23 cellular contexts compared by ENCODE assay signal in the genomic region with DNA sequence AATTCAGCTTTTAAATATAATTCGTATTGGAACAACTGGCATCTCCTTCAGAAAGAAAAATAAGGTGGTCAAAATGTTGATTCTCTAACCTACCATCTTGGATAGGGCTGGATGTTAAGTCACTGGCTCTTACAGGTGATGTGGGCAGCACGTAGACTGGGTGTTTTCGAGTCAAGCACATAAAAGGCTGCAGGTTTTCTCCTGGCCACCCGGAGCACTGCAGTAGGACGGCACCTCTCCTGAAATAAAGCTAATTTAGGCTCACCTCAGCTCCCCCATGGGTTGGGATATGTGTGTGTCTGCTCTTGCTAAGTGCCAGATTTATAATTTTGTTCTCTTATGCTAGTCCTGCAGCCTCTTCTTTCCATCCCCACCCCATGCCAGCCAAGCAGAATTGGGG.
DNase-seq lines count a peak whose midpoint lies in the region; ATAC-seq, FAIRE-seq and TF ChIP-seq lines count a peak whose summit lies in the region.
"Had no signal": no experiment of that assay in that cellular context is flagged by ENCODE, and none has a peak within 500 bp of the region (broad histone marks: within the 10 kb centered on the region; RNA-seq: fewer than 3 reads in every experiment).

No MANE protein-coding gene starts in this region.

- peaks cover 3% of the 10 kb centered on the region; the same call in 1 of the 2 replicates for H3K36me3 ChIP-seq in Loucy (ENCODE audit: insufficient read depth, low read length)
- H3K36me3 ChIP-seq in H1 (ENCODE audit: control insufficient read depth in 2 of 4, insufficient read depth in 4 of 4, low read length in 3 of 4): no peaks in the 10 kb centered on the region
- H3K36me3 ChIP-seq: heart right ventricle, SJSA1, tibial nerve had no signal

- peaks cover 7% of the 10 kb centered on the region; the same call in 1 of the 2 replicates for H3K79me1 ChIP-seq in H1 (ENCODE audit: low read depth, low read length)

- FAIRE-seq in H1 (lab: Jason Lieb, UNC): peak; percentile 77
- FAIRE-seq: endothelial cell of umbilical vein, GM18507, HTR-8/SVneo had no signal

- H2BK5ac ChIP-seq in H1 (ENCODE audit: low read depth, low read length): no peak overlapping the region

- H3K4me2 ChIP-seq in Loucy (ENCODE audit: low read depth, low read length, poor library complexity, severe bottlenecking) (no peak overlapping the region), H1 (ENCODE audit: insufficient read depth in 1 of 2, low read depth in 2 of 2, low read length in 2 of 2) (no peak overlapping the region)

- H3K9me2 ChIP-seq in Loucy (replicated peaks; ENCODE audit: low read depth, low read length): no peaks in the 10 kb centered on the region

- no peak overlapping the region for H2AK5ac ChIP-seq in H1 (ENCODE audit: low read depth, low read length)

- H3K23ac ChIP-seq in H1 (ENCODE audit: insufficient read length): no peak overlapping the region

- H3K23me2 ChIP-seq in H1 (ENCODE audit: low read depth, low read length): no peaks in the 10 kb centered on the region

- no peak for ATAC-seq in stimulated activated naive CD8-positive, alpha-beta T cell treated with anti-CD3 and anti-CD28 coated beads, Interleukin-15, amount 100 ng/mL, for 72 hours
- ATAC-seq in GM19452 (IDR thresholded peaks at IDR 0.05; ENCODE audit: unreplicated experiment): no peak
- ATAC-seq: heart right ventricle; stimulated activated naive CD8-positive, alpha-beta T cell treated with anti-CD3 and anti-CD28 coated beads, Interleukin-15, Interleukin-2, amounts not matched to agents 100 U/mL and 50 U/mL, for 24 hours had no signal

- H3K4me3 ChIP-seq in Loucy (ENCODE audit: low read length, poor library complexity, severe bottlenecking): no peak overlapping the region
- H3K4me3 ChIP-seq in H1 (ENCODE audit: extremely low read depth in 1 of 4, insufficient read depth in 2 of 4, low read depth in 3 of 4, low read length in 4 of 4): no peak overlapping the region
- H3K4me3 ChIP-seq: heart right ventricle, SJSA1, tibial nerve had no signal

- H3K9me3 ChIP-seq in Loucy (ENCODE audit: insufficient read depth, low read depth, low read length): no peaks in the 10 kb centered on the region
- no peaks in the 10 kb centered on the region for H3K9me3 ChIP-seq in H1 (ENCODE audit: insufficient read depth in 2 of 2, low read depth in 1 of 2, low read length in 1 of 2)
- H3K9me3 ChIP-seq: heart right ventricle, SJSA1, tibial nerve had no signal

- H3K27me3 ChIP-seq in Loucy (ENCODE audit: insufficient read depth, low read length, poor library complexity, severe bottlenecking) (no peaks in the 10 kb centered on the region), H1 (replicated peaks in 1 of 4; ENCODE audit: control insufficient read depth in 3 of 4, extremely low read depth in 1 of 4, insufficient read depth in 3 of 4, low read length in 3 of 4) (no peaks in the 10 kb centered on the region)
- H3K27me3 ChIP-seq: tibial nerve had no signal

- no peak overlapping the region for H3K4me3 Mint-ChIP-seq in nephron progenitor cell
- H3K4me3 Mint-ChIP-seq in glutamatergic neuron (ENCODE audit: unreplicated experiment): no peak overlapping the region
- no peak overlapping the region for H3K4me3 Mint-ChIP-seq in stimulated activated naive CD8-positive, alpha-beta T cell treated with anti-CD3 and anti-CD28 coated beads, Interleukin-15, amount 100 ng/mL, for 72 hours
- H3K4me3 Mint-ChIP-seq: activated naive CD4-positive, alpha-beta T cell treated with anti-CD3 and anti-CD28 coated beads, Interleukin-2, amount 50 U/mL, for 24 hours; T-helper 1 cell treated with Interleukin-12 subunit alpha and Interleukin-12 subunit beta and Interleukin-4 antibody, amounts not matched to agents 30 μg/mL and 1 μg/mL, for 36 hours had no signal

- no peak overlapping the region for H4K91ac ChIP-seq in H1 (replicated peaks; ENCODE audit: insufficient read length, low read length)

- H3K79me2 ChIP-seq in Loucy (ENCODE audit: insufficient read depth, low read length) (peaks cover 90% of the 10 kb centered on the region), H1 (ENCODE audit: control insufficient read depth in 1 of 2, insufficient read depth in 2 of 2, low read length in 2 of 2) (peaks cover 0 to 41% of the 10 kb centered on the region in 2 experiments; a peak in 2 of 4 replicates)

- no peak overlapping the region for H3K56ac ChIP-seq in H1 (replicated peaks; ENCODE audit: insufficient read length, low read depth, low read length)

- H3K27ac Mint-ChIP-seq in nephron progenitor cell: peak overlapping the region; percentile 36
- H3K27ac Mint-ChIP-seq in glutamatergic neuron (ENCODE audit: unreplicated experiment): no peak overlapping the region
- no peak overlapping the region for H3K27ac Mint-ChIP-seq in stimulated activated naive CD8-positive, alpha-beta T cell treated with anti-CD3 and anti-CD28 coated beads, Interleukin-15, amount 100 ng/mL, for 72 hours
- H3K27ac Mint-ChIP-seq: activated naive CD4-positive, alpha-beta T cell treated with anti-CD3 and anti-CD28 coated beads, Interleukin-2, amount 50 U/mL, for 24 hours; T-helper 1 cell treated with Interleukin-12 subunit alpha and Interleukin-12 subunit beta and Interleukin-4 antibody, amounts not matched to agents 30 μg/mL and 1 μg/mL, for 36 hours had no signal

- H3K4ac ChIP-seq in H1 (replicated peaks; ENCODE audit: insufficient read length, low read depth, low read length): no peak overlapping the region

- no peak overlapping the region for H4K8ac ChIP-seq in H1 (ENCODE audit: extremely low read depth, insufficient read depth, low read length)

- H3K9ac ChIP-seq in Loucy (ENCODE audit: low read depth, low read length, poor library complexity, severe bottlenecking) (no peak overlapping the region), H1 (replicated peaks in 1 of 4; ENCODE audit: extremely low read depth in 1 of 4, low read depth in 3 of 4, low read length in 3 of 4) (no peak overlapping the region)

- WGBS in H1 (ENCODE audit: extremely low coverage in 1 of 2, insufficient coverage in 1 of 2, insufficient read length in 1 of 2, insufficient replicate concordance in 2 of 2, low coverage in 1 of 2, low lambda C conversion rate in 2 of 2, missing lambda C conversion rate in 1 of 2), 2 experiments: 49% methylated on average over 5 of the region's 5 CpGs; no CpG with 5 or more reads in 1 of the 2 experiments

- TF ChIP-seq POLR2A in H1 (IDR thresholded peaks at IDR 0.05; ENCODE audit: control extremely low read depth in 1 of 2, low read depth in 2 of 2, low read length in 2 of 2): no peak

- H3K36me3 Mint-ChIP-seq in nephron progenitor cell (ENCODE audit: low read depth): peaks cover 5% of the 10 kb centered on the region
- no peaks in the 10 kb centered on the region for H3K36me3 Mint-ChIP-seq in glutamatergic neuron (ENCODE audit: unreplicated experiment)

- H2AFZ ChIP-seq in Loucy (ENCODE audit: low read length): no peak overlapping the region
- H2AFZ ChIP-seq in H1 (ENCODE audit: low read length): no peak overlapping the region

- H3K4me1 Mint-ChIP-seq in nephron progenitor cell (peaks cover 50% of the 10 kb centered on the region), glutamatergic neuron (ENCODE audit: low read depth, unreplicated experiment) (peaks cover 2% of the 10 kb centered on the region)
- H3K4me1 Mint-ChIP-seq in stimulated activated naive CD8-positive, alpha-beta T cell treated with anti-CD3 and anti-CD28 coated beads, Interleukin-15, amount 100 ng/mL, for 72 hours: peaks cover 32% of the 10 kb centered on the region

- H3F3A ChIP-seq in Loucy (ENCODE audit: low read depth): no peaks in the 10 kb centered on the region

- TF ChIP-seq CTCF in GM12873 (IDR thresholded peaks at IDR 0.05; ENCODE audit: insufficient read depth, low read depth, low read length, missing control alignments): peak; percentile 17
- TF ChIP-seq CTCF in Loucy (conservative IDR thresholded peaks at IDR 0.05; ENCODE audit: low read length): peak; percentile 29
- peak; percentile 48 to 69 (median 59) for TF ChIP-seq CTCF in H1 (IDR thresholded peaks at IDR 0.05; ENCODE audit: control extremely low read depth in 1 of 3, insufficient read depth in 1 of 3, low read depth in 1 of 3, low read length in 3 of 3)
- TF ChIP-seq CTCF in nephron progenitor cell (IDR thresholded peaks at IDR 0.05): no peak
- TF ChIP-seq CTCF in glutamatergic neuron (IDR thresholded peaks at IDR 0.05; ENCODE audit: partially characterized antibody, unreplicated experiment): no peak

- TF ChIP-seq RAD21 in H1 (IDR thresholded peaks at IDR 0.05 in 1 of 2, conservative IDR thresholded peaks at IDR 0.05 in 1 of 2; ENCODE audit: low read depth in 2 of 2, low read length in 2 of 2): peak; percentile 34 to 53

- H3K4me1 ChIP-seq in Loucy (ENCODE audit: insufficient read depth, low read length, poor library complexity, severe bottlenecking) (peaks cover 20% of the 10 kb centered on the region), H1 (replicated peaks in 1 of 4; ENCODE audit: control insufficient read depth in 3 of 4, insufficient read depth in 4 of 4, low read length in 3 of 4) (peaks cover 6 to 32% (median 25%) of the 10 kb centered on the region in 4 experiments)
- H3K4me1 ChIP-seq: SJSA1 had no signal

- H4K5ac ChIP-seq in H1 (ENCODE audit: insufficient read length, low read depth, low read length): no peak overlapping the region

- H2BK15ac ChIP-seq in H1 (ENCODE audit: low read length): no peak overlapping the region

- POLR2A ChIA-PET in H1 (lab: Charles Lee; ENCODE audit: partially characterized antibody): interaction anchor here (1.4 to 2.8 kb wide), 2 partner anchors 13 to 57 kb away, joined by 3 to 10 read pairs; no protein-coding TSS in a partner anchor

- H2BK12ac ChIP-seq in H1 (ENCODE audit: low read depth, low read length): no peak overlapping the region

- H3K9me3 Mint-ChIP-seq in nephron progenitor cell (no peaks in the 10 kb centered on the region), glutamatergic neuron (ENCODE audit: unreplicated experiment) (peaks cover 1% of the 10 kb centered on the region)
- H3K9me3 Mint-ChIP-seq in stimulated activated naive CD8-positive, alpha-beta T cell treated with anti-CD3 and anti-CD28 coated beads, Interleukin-15, amount 100 ng/mL, for 72 hours: no peaks in the 10 kb centered on the region
- H3K9me3 Mint-ChIP-seq: activated naive CD4-positive, alpha-beta T cell treated with anti-CD3 and anti-CD28 coated beads, Interleukin-2, amount 50 U/mL, for 24 hours; T-helper 1 cell treated with Interleukin-12 subunit alpha and Interleukin-12 subunit beta and Interleukin-4 antibody, amounts not matched to agents 30 μg/mL and 1 μg/mL, for 36 hours had no signal

- no peak for TF ChIP-seq EP300 in H1 (IDR thresholded peaks at IDR 0.05; ENCODE audit: borderline replicate concordance in 1 of 2, low read depth in 2 of 2, low read length in 2 of 2)

- H3K27me3 Mint-ChIP-seq in nephron progenitor cell (ENCODE audit: low read depth, poor library complexity): no peaks in the 10 kb centered on the region
- H3K27me3 Mint-ChIP-seq in glutamatergic neuron (ENCODE audit: unreplicated experiment): peaks cover 2% of the 10 kb centered on the region
- H3K27me3 Mint-ChIP-seq in stimulated activated naive CD8-positive, alpha-beta T cell treated with anti-CD3 and anti-CD28 coated beads, Interleukin-15, amount 100 ng/mL, for 72 hours: no peaks in the 10 kb centered on the region
- H3K27me3 Mint-ChIP-seq: activated naive CD4-positive, alpha-beta T cell treated with anti-CD3 and anti-CD28 coated beads, Interleukin-2, amount 50 U/mL, for 24 hours had no signal

- H3K14ac ChIP-seq in H1 (ENCODE audit: insufficient read length): no peak overlapping the region

- H2BK120ac ChIP-seq in H1 (replicated peaks; ENCODE audit: low read depth, low read length): no peak overlapping the region

- no peaks in the 10 kb centered on the region for H4K20me1 ChIP-seq in Loucy (ENCODE audit: insufficient read depth, low read length, poor library complexity, severe bottlenecking)
- no peaks in the 10 kb centered on the region for H4K20me1 ChIP-seq in H1 (replicated peaks in 1 of 2; ENCODE audit: control insufficient read depth in 1 of 2, insufficient read depth in 2 of 2, low read length in 2 of 2)

- DNase-seq in H1 (ENCODE audit: low read depth in 1 of 2, low spot score in 2 of 2) (no peak), nephron progenitor cell (no peak), glutamatergic neuron (no peak)
- no peak for DNase-seq in stimulated activated naive CD8-positive, alpha-beta T cell treated with anti-CD3 and anti-CD28 coated beads, Interleukin-15, amount 100 ng/mL, for 72 hours
- DNase-seq: activated CD4-positive, alpha-beta T cell treated with anti-CD3 and anti-CD28 coated beads for 48 hours; aorta; caudate nucleus; heart right ventricle; MV-4-11; NCI-H187; NCI-H2227 treated with DMSO at 0.1 percent for 48 hours; stimulated activated CD4-positive, alpha-beta T cell treated with anti-CD3 and anti-CD28 coated beads, Interleukin-4, amount 100 ng/mL, for 24 hours; stimulated activated naive CD8-positive, alpha-beta T cell treated with anti-CD3 and anti-CD28 coated beads, Interleukin-15, Interleukin-2, amounts not matched to agents 100 U/mL and 50 U/mL, for 24 hours had no signal

- no peak overlapping the region for H3K18ac ChIP-seq in H1 (ENCODE audit: extremely low read depth, low read length)

- no peak overlapping the region for H3K27ac ChIP-seq in H1 (ENCODE audit: low read depth, low read length)
- H3K27ac ChIP-seq: heart right ventricle, SJSA1 had no signal

- CTCF ChIA-PET in H1 (lab: Charles Lee; ENCODE audit: partially characterized antibody): interaction anchor here (0.6 to 6.5 kb wide), 36 partner anchors 10 to 383 kb away, joined by 3 to 69 read pairs (median 3); no protein-coding TSS in a partner anchor

- no peak overlapping the region for H2BK20ac ChIP-seq in H1 (ENCODE audit: low read length)

Comparison
In these comparisons a context has a peak if more than half of its experiments do, and no peak if none do; other contexts are left out.
1. CTCF ChIP-seq: peak in GM12873 (single experiment), Loucy (single experiment) and H1 (3 of 3); none in nephron progenitor cell (single experiment) and glutamatergic neuron (single experiment).